ENCODE assay signal across 1 cellular context in genomic region chr4:96312049-96312685, GRCh38.
TF ChIP-seq lines count a peak whose summit lies in the region.

No MANE protein-coding gene starts in this region.

TF ChIP-seq in GM23338, 12 proteins besides CTCF, POLR2A, EP300 and RAD21 (continued from another document):
- TF ChIP-seq NANOG (IDR thresholded peaks at IDR 0.05; ENCODE audit: borderline replicate concordance) (no peak), ZNF331 (CRISPR knock-in tag; IDR thresholded peaks at IDR 0.05; ENCODE audit: low read depth) (no peak), EZH2phosphoT487 (IDR thresholded peaks at IDR 0.05; ENCODE audit: unreplicated experiment) (no peak), CREB1 (CRISPR knock-in tag; IDR thresholded peaks at IDR 0.05; ENCODE audit: low read depth) (no peak), ETS1 (IDR thresholded peaks at IDR 0.05) (no peak), POLR2AphosphoS5 (IDR thresholded peaks at IDR 0.05; ENCODE audit: low read depth) (no peak), ZNF114 (CRISPR knock-in tag; IDR thresholded peaks at IDR 0.05) (no peak), REST (IDR thresholded peaks at IDR 0.05; ENCODE audit: unreplicated experiment) (no peak), STAT1 (IDR thresholded peaks at IDR 0.05; ENCODE audit: unreplicated experiment) (no peak), JUNB (IDR thresholded peaks at IDR 0.05; ENCODE audit: unreplicated experiment) (no peak)
